Comparison of ENCODE assay signal across 9 cellular contexts in genomic region chr19:54390942-54391577, GRCh38. TPM values are rescaled to one million over a fixed set of nuclear protein-coding genes. Genes with fewer than 3 reads are reported as not detected.
DNase-seq lines count a peak whose midpoint lies in the region.
"Had no signal": no experiment of that assay in that cellular context is flagged by ENCODE, and none has a peak within 500 bp of the region (broad histone marks: within the 10 kb centered on the region; RNA-seq: fewer than 3 reads in every experiment).

No MANE protein-coding gene starts in this region.

- peak; percentile 59 for DNase-seq in CMK (ENCODE audit: low read depth)
- DNase-seq in HT1080 (ENCODE audit: low read depth), result peak; percentile 28
- DNase-seq in RPMI8226, result peak; percentile 78
- peak; percentile 62 for DNase-seq in activated gamma-delta T cell treated with anti-CD3 and anti-CD28 coated beads, Interleukin-2, amount 50 U/mL, for 16 hours (ENCODE audit: low read depth)
- peak; percentile 36 for DNase-seq in glomerular endothelial cell (ENCODE audit: extremely low read depth, low read depth, low spot score)
- DNase-seq in pulmonary artery endothelial cell (ENCODE audit: low read depth, low spot score), result peak; percentile 19
- no peak for DNase-seq in T1000 (lab: John Stamatoyannopoulos, UW)
- DNase-seq in NCI-H1048 (lab: John Stamatoyannopoulos, UW), result no peak

RNA-seq across cellular contexts. Expression of gene TTYH1, which starts 24.2 kb away (rescaled TPM):
- not detected in 2 replicates for total RNA-seq in HT1080 (2014; rRNA removed; shearing (Covaris generic))
- not detected in 2 replicates for polyA plus RNA-seq in HT1080 (2015; cell fraction: cytosol; rRNA removed)
- not detected in 2 replicates for polyA plus RNA-seq in HT1080 (2015; cell fraction: nucleus; rRNA removed)
- total RNA-seq in glomerular endothelial cell (not detected in 2 replicates), pulmonary artery endothelial cell (not detected in 2 replicates)

RNA-seq across cellular contexts. Expression of gene LAIR1, which starts 26.3 kb away (rescaled TPM):
- not detected in 2 replicates for total RNA-seq in HT1080 (2014; rRNA removed; shearing (Covaris generic))
- polyA plus RNA-seq in HT1080 (2015; cell fraction: cytosol; rRNA removed), result not detected in 2 replicates
- not detected in 2 replicates for polyA plus RNA-seq in HT1080 (2015; cell fraction: nucleus; rRNA removed)
- not detected in 2 replicates for total RNA-seq in glomerular endothelial cell
- total RNA-seq in pulmonary artery endothelial cell, result not detected in 2 replicates

RNA-seq across cellular contexts. Expression of gene LILRA4, which starts 52.1 kb away (rescaled TPM):
- total RNA-seq in HT1080 (2014; rRNA removed; shearing (Covaris generic)), result not detected in 2 replicates
- polyA plus RNA-seq in HT1080 (2015; cell fraction: cytosol; rRNA removed), result not detected in 2 replicates
- polyA plus RNA-seq in HT1080 (2015; cell fraction: nucleus; rRNA removed), result not detected in 2 replicates
- not detected in 2 replicates for total RNA-seq in glomerular endothelial cell
- total RNA-seq in pulmonary artery endothelial cell, result not detected in 2 replicates
- total RNA-seq: activated CD8-positive, alpha-beta memory T cell treated with anti-CD3 and anti-CD28 coated beads for 36 hours had no signal

RNA-seq across cellular contexts. Expression of gene LENG8, which starts 57.9 kb away (rescaled TPM):
- 13.9 and 20.3 TPM in 2 replicates for total RNA-seq in HT1080 (2014; rRNA removed; shearing (Covaris generic))
- 18.3 and 22.0 TPM in 2 replicates for polyA plus RNA-seq in HT1080 (2015; cell fraction: cytosol; rRNA removed)
- polyA plus RNA-seq in HT1080 (2015; cell fraction: nucleus; rRNA removed), result 366 and 486 TPM in 2 replicates
- total RNA-seq in glomerular endothelial cell (48.2 and 127 TPM in 2 replicates), pulmonary artery endothelial cell (26.8 and 33.6 TPM in 2 replicates)

Comparison
In these comparisons a context has a peak if more than half of its experiments do, and no peak if none do; other contexts are left out.
1. DNase-seq: peak in CMK (single experiment), HT1080 (single experiment), RPMI8226 (single experiment), activated gamma-delta T cell treated with anti-CD3 and anti-CD28 coated beads, Interleukin-2, amount 50 U/mL, for 16 hours (single experiment), glomerular endothelial cell (single experiment) and pulmonary artery endothelial cell (single experiment); none in T1000 (single experiment) and NCI-H1048 (single experiment).